Comparison of ENCODE assay signal across 19 cellular contexts in the genomic region with DNA sequence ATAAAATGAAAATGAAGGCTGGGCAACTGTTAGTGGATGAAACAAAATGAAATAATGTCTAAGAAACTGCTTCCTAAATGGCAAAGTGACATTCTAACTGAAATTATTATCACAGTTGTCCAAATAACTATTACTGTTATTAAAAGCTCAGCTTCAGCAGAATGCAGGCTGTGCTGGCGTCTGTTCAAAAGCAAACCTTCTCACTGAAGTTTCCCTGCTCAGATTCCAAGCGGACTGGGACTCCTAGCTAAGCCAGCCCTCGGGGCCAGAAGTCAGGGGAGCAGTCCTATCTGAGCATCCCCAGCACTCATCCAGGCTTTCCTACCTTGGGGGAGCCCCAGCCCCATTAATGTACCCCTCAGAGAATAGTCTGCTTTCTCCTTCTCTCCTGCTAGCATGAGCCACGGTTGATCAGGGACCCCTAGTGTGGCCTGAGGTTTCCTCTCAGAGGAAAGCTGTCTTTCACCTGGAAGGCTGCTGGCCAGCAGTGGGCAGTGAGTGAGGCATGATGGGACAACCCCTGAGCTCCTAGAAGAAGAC.
"Had no signal": no experiment of that assay in that cellular context is flagged by ENCODE, and none has a peak within 500 bp of the region (broad histone marks: within the 10 kb centered on the region; RNA-seq: fewer than 3 reads in every experiment).

No MANE protein-coding gene starts in this region.

- H3K36me3 ChIP-seq: colonic mucosa, gastrocnemius medialis, neutrophil, prostate gland, sigmoid colon, tibial nerve, upper lobe of left lung had no signal

- H3K4me3 Mint-ChIP-seq: effector memory CD8-positive, alpha-beta T cell; memory B cell; natural killer cell; stimulated activated memory B cell treated with anti-CD40 and anti-IgM and Interleukin-4, amounts not matched to agents 10 μg/mL and 1 μg/mL and 100 μg/mL, for 72 hours had no signal

- H3K9me3 ChIP-seq: colonic mucosa, gastrocnemius medialis, neutrophil, prostate gland, sigmoid colon, testis had no signal

- H3K27ac ChIP-seq: colonic mucosa, gastrocnemius medialis, neutrophil, prostate gland, sigmoid colon, testis, tibial nerve, upper lobe of left lung had no signal

- H3K27me3 ChIP-seq: colonic mucosa, gastrocnemius medialis, neutrophil, sigmoid colon, testis, tibial nerve, upper lobe of left lung had no signal

- H3K36me3 Mint-ChIP-seq: memory B cell; natural killer cell; stimulated activated memory B cell treated with anti-CD40 and anti-IgM and Interleukin-4, amounts not matched to agents 10 μg/mL and 1 μg/mL and 100 μg/mL, for 72 hours had no signal

- H3K9me3 Mint-ChIP-seq: effector memory CD8-positive, alpha-beta T cell had no signal

- H3K4me3 ChIP-seq: colonic mucosa, gastrocnemius medialis, lung, prostate gland, sigmoid colon, testis, tibial nerve, upper lobe of left lung had no signal

- ATAC-seq: effector memory CD8-positive, alpha-beta T cell; gastrocnemius medialis; natural killer cell; right cardiac atrium; stimulated activated memory B cell treated with anti-CD40 and anti-IgM and Interleukin-4, amounts not matched to agents 10 μg/mL and 1 μg/mL and 100 μg/mL, for 72 hours; stimulated activated naive CD8-positive, alpha-beta T cell treated with anti-CD3 and anti-CD28 coated beads, Interleukin-15, Interleukin-2, amounts not matched to agents 100 U/mL and 50 U/mL, for 24 hours had no signal

- H3K27ac Mint-ChIP-seq: effector memory CD8-positive, alpha-beta T cell; memory B cell; natural killer cell; stimulated activated memory B cell treated with anti-CD40 and anti-IgM and Interleukin-4, amounts not matched to agents 10 μg/mL and 1 μg/mL and 100 μg/mL, for 72 hours had no signal

- H3K4me1 Mint-ChIP-seq: memory B cell had no signal

- H3K4me1 ChIP-seq: colonic mucosa, gastrocnemius medialis, prostate gland, sigmoid colon, testis, tibial nerve, upper lobe of left lung had no signal

- DNase-seq: colonic mucosa; effector memory CD8-positive, alpha-beta T cell; foreskin fibroblast; gastrocnemius medialis; natural killer cell; right cardiac atrium; sigmoid colon; stimulated activated CD4-positive, alpha-beta T cell treated with anti-CD3 and anti-CD28 coated beads, Interleukin-2, amount 100 ng/mL, for 24 hours; stimulated activated CD4-positive, alpha-beta T cell treated with anti-CD3 and anti-CD28 coated beads, Interleukin-4, amount 100 ng/mL, for 24 hours; stimulated activated naive CD8-positive, alpha-beta T cell treated with anti-CD3 and anti-CD28 coated beads, Interleukin-15, Interleukin-2, amounts not matched to agents 100 U/mL and 50 U/mL, for 24 hours; substantia nigra; testis; upper lobe of left lung had no signal
